10 cellular contexts compared by ENCODE assay signal in genomic region chr12:54418441-54419087, GRCh38. TPM values are rescaled to one million over a fixed set of nuclear protein-coding genes. Genes with fewer than 3 reads are reported as not detected.
DNase-seq lines count a peak whose midpoint lies in the region; ATAC-seq, FAIRE-seq and TF ChIP-seq lines count a peak whose summit lies in the region.
"Had no signal": no experiment of that assay in that cellular context is flagged by ENCODE, and none has a peak within 500 bp of the region (broad histone marks: within the 10 kb centered on the region; RNA-seq: fewer than 3 reads in every experiment).

No MANE protein-coding gene starts in this region.

- no peak overlapping the region for H3K27ac ChIP-seq in GM12878 (ENCODE audit: control insufficient read depth, insufficient read depth)
- no peak overlapping the region for H3K27ac ChIP-seq in HepG2 (ENCODE audit: extremely low read length, insufficient read depth, low read length)
- H3K27ac ChIP-seq in substantia nigra (ENCODE audit: low read depth, low read length, poor library complexity, severe bottlenecking), result peak overlapping the region; percentile 63

- CTCF ChIA-PET in GM12878 (lab: Yijun Ruan, JAX), result interaction anchor here (0.8 to 13.8 kb wide), 6 partner anchors 10 to 59 kb away, joined by 3 to 251 read pairs (median 4); no protein-coding TSS in a partner anchor
- CTCF ChIA-PET in HepG2 (lab: Yijun Ruan, JAX; ENCODE audit: low intra/inter-chr PET ratio, low total read pairs), result no interaction called here

- TF ChIP-seq RAD21 in GM12878 (IDR thresholded peaks at IDR 0.05; ENCODE audit: insufficient read depth, low read depth, low read length) (no peak), HepG2 (CRISPR knock-in tag; IDR thresholded peaks at IDR 0.05) (no peak)

- H3K36me3 ChIP-seq in GM12878 (ENCODE audit: control insufficient read depth in 2 of 2, insufficient read depth in 2 of 2, low read length in 1 of 2), result no peaks in the 10 kb centered on the region
- no peaks in the 10 kb centered on the region for H3K36me3 ChIP-seq in HepG2 (replicated peaks in 1 of 2; ENCODE audit: control insufficient read depth in 1 of 2, insufficient read depth in 2 of 2, low read length in 2 of 2)

- SMC1A ChIA-PET in GM12878 (lab: Charles Lee; ENCODE audit: uncharacterized antibody, unreplicated experiment), result interaction anchor here (1.2 to 7.5 kb wide), 5 partner anchors 10 to 39 kb away, joined by 4 to 69 read pairs (median 23); no protein-coding TSS in a partner anchor

- H3K4me2 ChIP-seq in GM12878 (ENCODE audit: control insufficient read depth, insufficient read depth), result no peak overlapping the region; the same call in 1 of the 2 replicates
- H3K4me2 ChIP-seq in HepG2 (ENCODE audit: low read depth, low read length), result peak overlapping the region; percentile 32

- H3K4me3 ChIP-seq in GM12878 (0 out of 2 replicates have a peak overlapping the region, but pooled peaks have one; percentile 6), HepG2 (replicated peaks in 1 of 3; ENCODE audit: insufficient read depth in 1 of 3, low read depth in 2 of 3, low read length in 3 of 3) (peak overlapping the region; percentile 13 to 33 (median 30); a peak in 3 of 6 replicates)

- TF ChIP-seq POLR2A in GM12878 (IDR thresholded peaks at IDR 0.05; ENCODE audit: low read depth, low read length) (no peak), HepG2 (IDR thresholded peaks at IDR 0.05; ENCODE audit: insufficient read depth in 1 of 2, low read depth in 2 of 2, low read length in 2 of 2) (no peak)

- H4K20me1 ChIP-seq in GM12878 (ENCODE audit: control insufficient read depth, insufficient read depth), result no peaks in the 10 kb centered on the region
- H4K20me1 ChIP-seq in HepG2 (ENCODE audit: insufficient read depth, low read length), result no peaks in the 10 kb centered on the region

- H3K9me3 ChIP-seq in GM12878 (replicated peaks; ENCODE audit: control insufficient read depth, insufficient read depth, low read length) (no peaks in the 10 kb centered on the region), HepG2 (ENCODE audit: low read length) (no peaks in the 10 kb centered on the region)

- TF ChIP-seq EP300 in GM12878 (IDR thresholded peaks at IDR 0.05; ENCODE audit: borderline replicate concordance in 1 of 2, control insufficient read depth in 1 of 2, low read depth in 2 of 2, low read length in 2 of 2) (no peak), HepG2 (IDR thresholded peaks at IDR 0.05; ENCODE audit: low read depth in 2 of 2, low read length in 2 of 2) (no peak), HepG2 (CRISPR knock-in tag; IDR thresholded peaks at IDR 0.05; ENCODE audit: borderline replicate concordance) (no peak)

- in situ Hi-C loops in GM12878 (cut with MboI), result no loop called here
- in situ Hi-C loops in HepG2 (cut with HindIII; ENCODE audit: extremely low pct_ligation_motif_present, low pct_unique_long_range_greater_than_20kb), result no loop called here

- H3K79me2 ChIP-seq in GM12878 (ENCODE audit: control insufficient read depth, insufficient read depth, low read length), result no peaks in the 10 kb centered on the region
- H3K79me2 ChIP-seq in HepG2 (ENCODE audit: insufficient read depth, low read length), result no peaks in the 10 kb centered on the region

- RAD21 ChIA-PET in GM12878 (lab: Charles Lee; ENCODE audit: unreplicated experiment), result interaction anchor here (1.5 to 1.7 kb wide), 2 partner anchors 19 to 20 kb away, joined by 7 read pairs; no protein-coding TSS in a partner anchor

- H2AFZ ChIP-seq in GM12878 (ENCODE audit: control insufficient read depth, low read depth, low read length) (no peak overlapping the region), HepG2 (ENCODE audit: low read length) (no peak overlapping the region)

- BruUV-seq in GM12878 (replicated peaks; lab: Mats Ljungman, UMichigan), result no TSS peak
- BruUV-seq in HepG2 (replicated peaks; lab: Mats Ljungman, UMichigan), result no TSS peak

- POLR2A ChIA-PET in GM12878 (lab: Charles Lee) (interaction anchor here (1.1 to 8.4 kb wide), 3 partner anchors 12 to 60 kb away, joined by 4 to 41 read pairs (median 9); no protein-coding TSS in a partner anchor), HepG2 (lab: Yijun Ruan, JAX) (no interaction called here)

- DNase-seq in DMS 273 (lab: John Stamatoyannopoulos, UW; ENCODE audit: unreplicated experiment) (peak; percentile 36), DMS 273 treated with DMSO at 0.1 percent for 48 hours (lab: John Stamatoyannopoulos, UW) (no peak), GM12878 (ENCODE audit: low read depth, low spot score) (no peak), HepG2 (ENCODE audit: low spot score) (no peak), substantia nigra (lab: John Stamatoyannopoulos, UW) (no peak), germinal center (ENCODE audit: low spot score) (no peak), cerebellar cortex (ENCODE audit: low spot score) (no peak), SK-N-DZ (ENCODE audit: low spot score) (no peak)

- intact Hi-C loops in GM12878 (cut with micrococcal nuclease; ENCODE audit: unreplicated experiment), result no loop called here
- intact Hi-C loops in HepG2 (cut with micrococcal nuclease; ENCODE audit: unreplicated experiment), result no loop called here

- no peak for ATAC-seq in GM12878
- no peak for ATAC-seq in HepG2

- H3K4me1 ChIP-seq in GM12878 (ENCODE audit: control insufficient read depth, insufficient read depth, low read length), result peaks cover 5% of the 10 kb centered on the region
- H3K4me1 ChIP-seq in HepG2 (ENCODE audit: insufficient read depth, low read length), result peaks cover 14% of the 10 kb centered on the region

- TF ChIP-seq CTCF in GM12878 (IDR thresholded peaks at IDR 0.05 in 2 of 3, conservative IDR thresholded peaks at IDR 0.05 in 1 of 3; ENCODE audit: control insufficient read depth in 2 of 3, extremely low read depth in 1 of 3, insufficient read depth in 1 of 3, low read depth in 3 of 3, low read length in 3 of 3) (no peak), HepG2 (CRISPR knock-in tag; IDR thresholded peaks at IDR 0.05) (no peak)

- H3K27me3 ChIP-seq in GM12878 (replicated peaks in 1 of 2; ENCODE audit: control insufficient read depth in 2 of 2, insufficient read depth in 2 of 2, low read length in 1 of 2) (peaks cover 2 to 16% of the 10 kb centered on the region in 2 experiments), HepG2 (ENCODE audit: control insufficient read depth in 1 of 2, insufficient read depth in 2 of 2, low read length in 2 of 2) (peaks cover 16 to 59% of the 10 kb centered on the region in 2 experiments; a peak in 3 of 5 replicates)

- no peak for FAIRE-seq in GM12878 (lab: Jason Lieb, UNC)
- no peak for FAIRE-seq in HepG2 (lab: Jason Lieb, UNC)
- FAIRE-seq: A204.1 had no signal

- H3K9ac ChIP-seq in GM12878 (ENCODE audit: control insufficient read depth, insufficient read depth, low read length) (no peak overlapping the region), HepG2 (ENCODE audit: insufficient read depth, low read depth, low read length) (no peak overlapping the region)

- 9% methylated on average over 34 of the region's 35 CpGs for WGBS in GM12878 (ENCODE audit: insufficient coverage, insufficient replicate concordance, low lambda C conversion rate, missing lambda C conversion rate)
- WGBS in HepG2 (ENCODE audit: low lambda C conversion rate), result 5% methylated on average over 27 of the region's 35 CpGs

RNA-seq across cellular contexts. Expression of gene ITGA5, which starts 0.5 kb away (rescaled TPM):
- total RNA-seq in GM12878 (2013; cell fraction: nucleolus; rRNA removed), result 7.6 and 13.2 TPM in 2 replicates
- total RNA-seq in GM12878 (2014; rRNA removed) (0.73 and 0.98 TPM in 2 replicates), GM12878 (2014; rRNA removed; fragmentation: Illumina TruSeq; extraction: Trizol) (0.41 and 0.58 TPM in 2 replicates), GM12878 (2021) (1.2 and 1.5 TPM in 2 replicates), HepG2 (2016; rRNA removed; fragmentation: Illumina TruSeq; extraction: Trizol) (0.20 and 0.28 TPM in 2 replicates)
- 1.2 TPM for polyA plus RNA-seq in GM12878 (2011; ENCODE audit: low read depth)
- polyA plus RNA-seq in GM12878 (2011; rRNA removed) (13.9 and 22.5 TPM in 2 replicates), GM12878 (2014; fragmentation: Illumina TruSeq; extraction: Trizol) (0.90 and 1.3 TPM in 2 replicates), GM12878 (2014; fragmentation: Nextera tagmentation; extraction: Ambion mirVana) (under 1 TPM; 0.15 to 0.31 TPM), GM12878 (2014; rRNA removed) (0.49 and 0.64 TPM in 2 replicates), GM12878 (2016; fragmentation: Nextera tagmentation; extraction: Ambion mirVana) (under 1 TPM; 0.23 to 0.35 TPM), HepG2 (2011; rRNA removed) (0.40 and 0.52 TPM in 2 replicates)
- 18.0 and 19.9 TPM in 2 replicates for polyA plus RNA-seq in GM12878 (2011; cell fraction: cytosol; rRNA removed)
- 79.1 and 138 TPM in 2 replicates for polyA plus RNA-seq in GM12878 (2011; cell fraction: nucleus; rRNA removed)
- polyA plus RNA-seq in GM12878 (2012), result 1.0 and 2.1 TPM in 2 replicates
- 35.0 and 45.0 TPM in 2 replicates for polyA minus RNA-seq in GM12878 (2011; rRNA and poly(A)+ RNA removed)
- 12.2 TPM in 2 replicates for polyA minus RNA-seq in GM12878 (2011; cell fraction: cytosol; rRNA and poly(A)+ RNA removed)
- 51.4 and 65.2 TPM in 2 replicates for polyA minus RNA-seq in GM12878 (2011; cell fraction: nucleus; rRNA and poly(A)+ RNA removed)
- not detected in 2 replicates for total RNA-seq in HepG2 (2016; cell fraction: cytosol; rRNA removed; fragmentation: Illumina TruSeq; extraction: Trizol; ENCODE audit: low read depth)
- total RNA-seq in HepG2 (2016; cell fraction: insoluble cytoplasmic fraction; rRNA removed; fragmentation: Illumina TruSeq; extraction: Trizol), result 0.17 TPM in 1 of 2 replicates, not detected in the other
- 0.34 TPM in 1 of 2 replicates, not detected in the other for total RNA-seq in HepG2 (2016; cell fraction: membrane; rRNA removed; fragmentation: Illumina TruSeq; extraction: Trizol)
- 0.28 and 0.78 TPM in 2 replicates for total RNA-seq in HepG2 (2016; cell fraction: nucleus; rRNA removed; fragmentation: Illumina TruSeq; extraction: Trizol)
- 0.18 and 0.23 TPM in 2 replicates for polyA plus RNA-seq in HepG2 (2011; cell fraction: cytosol; rRNA removed)
- 0.45 and 0.80 TPM in 2 replicates for polyA plus RNA-seq in HepG2 (2011; cell fraction: nucleus; rRNA removed)
- polyA plus RNA-seq in HepG2 (2012), result 0.12 TPM in 1 of 2 replicates, not detected in the other
- not detected in 2 replicates for polyA plus RNA-seq in HepG2 (2016; cell fraction: cytosol; fragmentation: Illumina TruSeq; extraction: Trizol; ENCODE audit: low read depth)
- polyA plus RNA-seq in HepG2 (2016; cell fraction: insoluble cytoplasmic fraction; fragmentation: Illumina TruSeq; extraction: Trizol; ENCODE audit: low read depth), result 0.04 and 0.12 TPM in 2 replicates
- polyA plus RNA-seq in HepG2 (2016; cell fraction: membrane; fragmentation: Illumina TruSeq; extraction: Trizol; ENCODE audit: low read depth), result not detected in 2 replicates
- 0.46 and 0.53 TPM in 2 replicates for polyA plus RNA-seq in HepG2 (2016; cell fraction: nucleus; fragmentation: Illumina TruSeq; extraction: Trizol; ENCODE audit: insufficient read depth, low read depth)
- polyA minus RNA-seq in HepG2 (2011; rRNA and poly(A)+ RNA removed; ENCODE audit: low replicate concordance), result 0.34 and 75.5 TPM in 2 replicates
- 0.53 and 0.99 TPM in 2 replicates for polyA minus RNA-seq in HepG2 (2011; cell fraction: cytosol; rRNA and poly(A)+ RNA removed)
- polyA minus RNA-seq in HepG2 (2011; cell fraction: nucleus; rRNA and poly(A)+ RNA removed), result 0.52 and 1.2 TPM in 2 replicates
- polyA plus RNA-seq in SK-N-DZ (2014; cell fraction: cytosol; rRNA removed), result 0.05 TPM in 1 of 2 replicates, not detected in the other
- polyA plus RNA-seq in SK-N-DZ (2014; cell fraction: nucleus; rRNA removed), result 0.05 and 0.12 TPM in 2 replicates

RNA-seq across cellular contexts. Expression of gene ZNF385A, which starts 34.0 kb away (rescaled TPM):
- total RNA-seq in GM12878 (2013; cell fraction: nucleolus; rRNA removed), result 0.67 TPM in 1 of 2 replicates, not detected in the other
- total RNA-seq in GM12878 (2014; rRNA removed), result 1.8 and 1.9 TPM in 2 replicates
- 1.2 and 1.3 TPM in 2 replicates for total RNA-seq in GM12878 (2014; rRNA removed; fragmentation: Illumina TruSeq; extraction: Trizol)
- 23.3 and 23.5 TPM in 2 replicates for total RNA-seq in GM12878 (2021)
- 2.4 TPM for polyA plus RNA-seq in GM12878 (2011; ENCODE audit: low read depth)
- 0.24 and 2.0 TPM in 2 replicates for polyA plus RNA-seq in GM12878 (2011; rRNA removed)
- 3.3 and 4.0 TPM in 2 replicates for polyA plus RNA-seq in GM12878 (2011; cell fraction: cytosol; rRNA removed)
- 3.3 and 4.9 TPM in 2 replicates for polyA plus RNA-seq in GM12878 (2011; cell fraction: nucleus; rRNA removed)
- 7.4 and 9.2 TPM in 2 replicates for polyA plus RNA-seq in GM12878 (2012)
- polyA plus RNA-seq in GM12878 (2014; fragmentation: Illumina TruSeq; extraction: Trizol), result 4.6 and 10.4 TPM in 2 replicates
- under 1 TPM; 0.26 to 0.62 TPM for polyA plus RNA-seq in GM12878 (2014; fragmentation: Nextera tagmentation; extraction: Ambion mirVana)
- polyA plus RNA-seq in GM12878 (2014; rRNA removed), result 7.7 and 10.8 TPM in 2 replicates
- polyA plus RNA-seq in GM12878 (2016; fragmentation: Nextera tagmentation; extraction: Ambion mirVana), result 10 to 100 TPM; 24.6 to 26.1 TPM
- polyA minus RNA-seq in GM12878 (2011; rRNA and poly(A)+ RNA removed), result 1.5 and 1.9 TPM in 2 replicates
- polyA minus RNA-seq in GM12878 (2011; cell fraction: cytosol; rRNA and poly(A)+ RNA removed), result 3.4 and 4.4 TPM in 2 replicates
- polyA minus RNA-seq in GM12878 (2011; cell fraction: nucleus; rRNA and poly(A)+ RNA removed), result 0.85 and 1.1 TPM in 2 replicates
- 0.44 and 0.49 TPM in 2 replicates for total RNA-seq in HepG2 (2016; rRNA removed; fragmentation: Illumina TruSeq; extraction: Trizol)
- total RNA-seq in HepG2 (2016; cell fraction: cytosol; rRNA removed; fragmentation: Illumina TruSeq; extraction: Trizol; ENCODE audit: low read depth), result 0.30 and 0.53 TPM in 2 replicates
- 0.26 and 0.39 TPM in 2 replicates for total RNA-seq in HepG2 (2016; cell fraction: insoluble cytoplasmic fraction; rRNA removed; fragmentation: Illumina TruSeq; extraction: Trizol)
- 1.4 and 1.8 TPM in 2 replicates for total RNA-seq in HepG2 (2016; cell fraction: membrane; rRNA removed; fragmentation: Illumina TruSeq; extraction: Trizol)
- total RNA-seq in HepG2 (2016; cell fraction: nucleus; rRNA removed; fragmentation: Illumina TruSeq; extraction: Trizol), result 0.44 and 0.93 TPM in 2 replicates
- polyA plus RNA-seq in HepG2 (2011; rRNA removed), result 0.31 and 0.67 TPM in 2 replicates
- 0.23 and 0.43 TPM in 2 replicates for polyA plus RNA-seq in HepG2 (2011; cell fraction: cytosol; rRNA removed)
- polyA plus RNA-seq in HepG2 (2011; cell fraction: nucleus; rRNA removed), result 0.56 and 0.66 TPM in 2 replicates
- polyA plus RNA-seq in HepG2 (2012), result 1.2 and 1.3 TPM in 2 replicates
- 3.9 and 4.1 TPM in 2 replicates for polyA plus RNA-seq in HepG2 (2016; cell fraction: cytosol; fragmentation: Illumina TruSeq; extraction: Trizol; ENCODE audit: low read depth)
- polyA plus RNA-seq in HepG2 (2016; cell fraction: insoluble cytoplasmic fraction; fragmentation: Illumina TruSeq; extraction: Trizol; ENCODE audit: low read depth), result 2.8 and 3.3 TPM in 2 replicates
- 8.1 and 9.0 TPM in 2 replicates for polyA plus RNA-seq in HepG2 (2016; cell fraction: membrane; fragmentation: Illumina TruSeq; extraction: Trizol; ENCODE audit: low read depth)
- polyA plus RNA-seq in HepG2 (2016; cell fraction: nucleus; fragmentation: Illumina TruSeq; extraction: Trizol; ENCODE audit: insufficient read depth, low read depth), result 2.5 and 4.2 TPM in 2 replicates
- 0.50 and 6.8 TPM in 2 replicates for polyA minus RNA-seq in HepG2 (2011; rRNA and poly(A)+ RNA removed; ENCODE audit: low replicate concordance)
- 0.70 and 1.5 TPM in 2 replicates for polyA minus RNA-seq in HepG2 (2011; cell fraction: cytosol; rRNA and poly(A)+ RNA removed)
- not detected in 2 replicates for polyA minus RNA-seq in HepG2 (2011; cell fraction: nucleus; rRNA and poly(A)+ RNA removed)
- 19.5 and 30.2 TPM in 2 replicates for polyA plus RNA-seq in SK-N-DZ (2014; cell fraction: cytosol; rRNA removed)
- 7.6 and 21.2 TPM in 2 replicates for polyA plus RNA-seq in SK-N-DZ (2014; cell fraction: nucleus; rRNA removed)

RNA-seq across cellular contexts. Expression of gene GPR84, which starts 54.3 kb away (rescaled TPM):
- 0.48 and 1.2 TPM in 2 replicates for total RNA-seq in GM12878 (2013; cell fraction: nucleolus; rRNA removed)
- total RNA-seq in GM12878 (2014; rRNA removed) (2.4 and 3.4 TPM in 2 replicates), GM12878 (2014; rRNA removed; fragmentation: Illumina TruSeq; extraction: Trizol) (1.9 and 2.0 TPM in 2 replicates), GM12878 (2021) (3.7 and 4.0 TPM in 2 replicates), HepG2 (2016; rRNA removed; fragmentation: Illumina TruSeq; extraction: Trizol) (not detected in 2 replicates)
- 0.30 TPM for polyA plus RNA-seq in GM12878 (2011; ENCODE audit: low read depth)
- polyA plus RNA-seq in GM12878 (2011; rRNA removed) (0.12 and 0.37 TPM in 2 replicates), GM12878 (2014; fragmentation: Illumina TruSeq; extraction: Trizol) (1.6 and 4.1 TPM in 2 replicates), GM12878 (2014; fragmentation: Nextera tagmentation; extraction: Ambion mirVana) (1 to 10 TPM; 2.1 to 4.7 TPM), GM12878 (2014; rRNA removed) (2.4 and 3.2 TPM in 2 replicates), GM12878 (2016; fragmentation: Nextera tagmentation; extraction: Ambion mirVana) (1 to 10 TPM; 2.7 to 4.0 TPM), HepG2 (2011; rRNA removed) (not detected in 2 replicates)
- polyA plus RNA-seq in GM12878 (2011; cell fraction: cytosol; rRNA removed), result 0.48 and 0.65 TPM in 2 replicates
- polyA plus RNA-seq in GM12878 (2011; cell fraction: nucleus; rRNA removed), result 2.1 and 2.3 TPM in 2 replicates
- polyA plus RNA-seq in GM12878 (2012), result 0.56 and 0.58 TPM in 2 replicates
- polyA minus RNA-seq in GM12878 (2011; rRNA and poly(A)+ RNA removed), result 1.2 and 1.4 TPM in 2 replicates
- polyA minus RNA-seq in GM12878 (2011; cell fraction: cytosol; rRNA and poly(A)+ RNA removed), result not detected in 2 replicates
- 1.5 and 1.6 TPM in 2 replicates for polyA minus RNA-seq in GM12878 (2011; cell fraction: nucleus; rRNA and poly(A)+ RNA removed)
- not detected in 2 replicates for total RNA-seq in HepG2 (2016; cell fraction: cytosol; rRNA removed; fragmentation: Illumina TruSeq; extraction: Trizol; ENCODE audit: low read depth)
- not detected in 2 replicates for total RNA-seq in HepG2 (2016; cell fraction: insoluble cytoplasmic fraction; rRNA removed; fragmentation: Illumina TruSeq; extraction: Trizol)
- total RNA-seq in HepG2 (2016; cell fraction: membrane; rRNA removed; fragmentation: Illumina TruSeq; extraction: Trizol), result not detected in 2 replicates
- total RNA-seq in HepG2 (2016; cell fraction: nucleus; rRNA removed; fragmentation: Illumina TruSeq; extraction: Trizol), result not detected in 2 replicates
- polyA plus RNA-seq in HepG2 (2011; cell fraction: cytosol; rRNA removed), result not detected in 2 replicates
- not detected in 2 replicates for polyA plus RNA-seq in HepG2 (2011; cell fraction: nucleus; rRNA removed)
- not detected in 2 replicates for polyA plus RNA-seq in HepG2 (2012)
- polyA plus RNA-seq in HepG2 (2016; cell fraction: cytosol; fragmentation: Illumina TruSeq; extraction: Trizol; ENCODE audit: low read depth), result not detected in 2 replicates
- polyA plus RNA-seq in HepG2 (2016; cell fraction: insoluble cytoplasmic fraction; fragmentation: Illumina TruSeq; extraction: Trizol; ENCODE audit: low read depth), result not detected in 2 replicates
- not detected in 2 replicates for polyA plus RNA-seq in HepG2 (2016; cell fraction: membrane; fragmentation: Illumina TruSeq; extraction: Trizol; ENCODE audit: low read depth)
- polyA plus RNA-seq in HepG2 (2016; cell fraction: nucleus; fragmentation: Illumina TruSeq; extraction: Trizol; ENCODE audit: insufficient read depth, low read depth), result not detected in 2 replicates
- not detected in 2 replicates for polyA minus RNA-seq in HepG2 (2011; rRNA and poly(A)+ RNA removed; ENCODE audit: low replicate concordance)
- not detected in 2 replicates for polyA minus RNA-seq in HepG2 (2011; cell fraction: cytosol; rRNA and poly(A)+ RNA removed)
- not detected in 2 replicates for polyA minus RNA-seq in HepG2 (2011; cell fraction: nucleus; rRNA and poly(A)+ RNA removed)
- not detected in 2 replicates for polyA plus RNA-seq in SK-N-DZ (2014; cell fraction: cytosol; rRNA removed)
- polyA plus RNA-seq in SK-N-DZ (2014; cell fraction: nucleus; rRNA removed), result not detected in 2 replicates
- total RNA-seq: HT1080 had no signal

RNA-seq across cellular contexts. Expression of gene GTSF1, which starts 54.8 kb away (rescaled TPM):
- total RNA-seq in GM12878 (2013; cell fraction: nucleolus; rRNA removed), result not detected in 2 replicates
- total RNA-seq in GM12878 (2014; rRNA removed), result 82.4 and 95.4 TPM in 2 replicates
- total RNA-seq in GM12878 (2014; rRNA removed; fragmentation: Illumina TruSeq; extraction: Trizol), result 100 and 102 TPM in 2 replicates
- total RNA-seq in GM12878 (2021), result 65.9 and 67.9 TPM in 2 replicates
- polyA plus RNA-seq in GM12878 (2011; ENCODE audit: low read depth), result 102 TPM
- 1.5 and 1.6 TPM in 2 replicates for polyA plus RNA-seq in GM12878 (2011; rRNA removed)
- 0.90 and 2.6 TPM in 2 replicates for polyA plus RNA-seq in GM12878 (2011; cell fraction: cytosol; rRNA removed)
- 0.50 and 0.72 TPM in 2 replicates for polyA plus RNA-seq in GM12878 (2011; cell fraction: nucleus; rRNA removed)
- 59.4 and 62.6 TPM in 2 replicates for polyA plus RNA-seq in GM12878 (2012)
- polyA plus RNA-seq in GM12878 (2014; fragmentation: Illumina TruSeq; extraction: Trizol), result 146 and 192 TPM in 2 replicates
- polyA plus RNA-seq in GM12878 (2014; fragmentation: Nextera tagmentation; extraction: Ambion mirVana), result 100 to 1,000 TPM; 257 to 374 TPM
- 114 and 139 TPM in 2 replicates for polyA plus RNA-seq in GM12878 (2014; rRNA removed)
- 100 to 1,000 TPM; 178 to 186 TPM for polyA plus RNA-seq in GM12878 (2016; fragmentation: Nextera tagmentation; extraction: Ambion mirVana)
- 0.36 and 0.51 TPM in 2 replicates for polyA minus RNA-seq in GM12878 (2011; rRNA and poly(A)+ RNA removed)
- polyA minus RNA-seq in GM12878 (2011; cell fraction: cytosol; rRNA and poly(A)+ RNA removed), result not detected in 2 replicates
- polyA minus RNA-seq in GM12878 (2011; cell fraction: nucleus; rRNA and poly(A)+ RNA removed), result 1.5 TPM in 1 of 2 replicates, not detected in the other
- total RNA-seq in HepG2 (2016; rRNA removed; fragmentation: Illumina TruSeq; extraction: Trizol), result not detected in 2 replicates
- not detected in 2 replicates for total RNA-seq in HepG2 (2016; cell fraction: cytosol; rRNA removed; fragmentation: Illumina TruSeq; extraction: Trizol; ENCODE audit: low read depth)
- not detected in 2 replicates for total RNA-seq in HepG2 (2016; cell fraction: insoluble cytoplasmic fraction; rRNA removed; fragmentation: Illumina TruSeq; extraction: Trizol)
- not detected in 2 replicates for total RNA-seq in HepG2 (2016; cell fraction: membrane; rRNA removed; fragmentation: Illumina TruSeq; extraction: Trizol)
- not detected in 2 replicates for total RNA-seq in HepG2 (2016; cell fraction: nucleus; rRNA removed; fragmentation: Illumina TruSeq; extraction: Trizol)
- polyA plus RNA-seq in HepG2 (2011; rRNA removed), result not detected in 2 replicates
- polyA plus RNA-seq in HepG2 (2011; cell fraction: cytosol; rRNA removed), result not detected in 2 replicates
- polyA plus RNA-seq in HepG2 (2011; cell fraction: nucleus; rRNA removed), result not detected in 2 replicates
- not detected in 2 replicates for polyA plus RNA-seq in HepG2 (2012)
- not detected in 2 replicates for polyA plus RNA-seq in HepG2 (2016; cell fraction: cytosol; fragmentation: Illumina TruSeq; extraction: Trizol; ENCODE audit: low read depth)
- polyA plus RNA-seq in HepG2 (2016; cell fraction: insoluble cytoplasmic fraction; fragmentation: Illumina TruSeq; extraction: Trizol; ENCODE audit: low read depth), result not detected in 2 replicates
- not detected in 2 replicates for polyA plus RNA-seq in HepG2 (2016; cell fraction: membrane; fragmentation: Illumina TruSeq; extraction: Trizol; ENCODE audit: low read depth)
- not detected in 2 replicates for polyA plus RNA-seq in HepG2 (2016; cell fraction: nucleus; fragmentation: Illumina TruSeq; extraction: Trizol; ENCODE audit: insufficient read depth, low read depth)
- 0.21 TPM in 1 of 2 replicates, not detected in the other for polyA minus RNA-seq in HepG2 (2011; rRNA and poly(A)+ RNA removed; ENCODE audit: low replicate concordance)
- not detected in 2 replicates for polyA minus RNA-seq in HepG2 (2011; cell fraction: cytosol; rRNA and poly(A)+ RNA removed)
- not detected in 2 replicates for polyA minus RNA-seq in HepG2 (2011; cell fraction: nucleus; rRNA and poly(A)+ RNA removed)
- 182 and 238 TPM in 2 replicates for polyA plus RNA-seq in SK-N-DZ (2014; cell fraction: cytosol; rRNA removed)
- polyA plus RNA-seq in SK-N-DZ (2014; cell fraction: nucleus; rRNA removed), result 127 and 151 TPM in 2 replicates
